ENCODE assay signal across 1 cellular context in the genomic region with DNA sequence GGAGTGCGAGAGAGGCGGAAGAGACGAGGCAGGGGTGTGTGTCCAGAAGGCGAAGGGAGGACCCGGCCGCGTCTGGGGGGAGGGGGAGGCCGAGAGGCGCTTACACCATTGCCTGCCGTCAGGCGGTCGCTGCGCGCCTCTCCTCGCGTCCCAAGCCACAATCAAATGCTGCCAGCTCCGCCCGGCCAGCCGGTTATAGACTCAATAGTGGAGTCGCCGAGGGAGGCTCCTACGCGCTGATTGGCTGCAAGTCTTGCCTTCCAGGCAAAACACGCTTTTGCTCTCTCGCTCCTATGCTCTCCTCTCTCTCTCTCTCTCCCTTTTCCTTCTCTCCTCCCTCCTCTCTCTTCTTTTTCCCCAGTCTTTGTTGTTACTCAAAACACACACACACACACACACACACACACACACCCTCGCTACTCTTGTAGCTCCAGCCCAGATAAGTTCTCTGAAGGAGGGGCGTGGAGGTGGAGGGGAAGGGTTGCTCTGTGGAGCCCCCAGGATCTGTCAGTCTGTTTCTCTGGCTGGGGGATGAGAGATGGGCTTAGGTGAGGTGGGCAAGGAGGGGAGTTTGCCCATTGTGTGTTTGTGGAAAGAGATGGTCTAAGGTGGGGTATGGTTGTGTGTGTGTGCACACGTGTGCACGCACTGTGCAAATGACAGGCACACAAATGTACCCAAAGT.
A peak's percentile ranks its signal among the peaks of the same experiment; 100 is the strongest.
TF ChIP-seq lines count a peak whose summit lies in the region.

A gene (minus strand): TSS at position 170 of the 684 bp plus-strand sequence. CDS start 226 bp downstream, outside the sequence.

TF ChIP-seq in H1, 55 proteins besides CTCF, POLR2A, EP300 and RAD21 (continued from another document):
- no peak for TF ChIP-seq SAP30 (IDR thresholded peaks at IDR 0.05; ENCODE audit: insufficient read depth, insufficient replicate concordance, low read length)
- no peak for TF ChIP-seq SRF (IDR thresholded peaks at IDR 0.05; ENCODE audit: low read depth, low read length)
- TF ChIP-seq JUND (IDR thresholded peaks at IDR 0.05; ENCODE audit: low read length): no peak
- no peak for TF ChIP-seq ASH2L (IDR thresholded peaks at IDR 0.05; ENCODE audit: low read length)
- TF ChIP-seq CBX5 (IDR thresholded peaks at IDR 0.05; ENCODE audit: low read depth, low read length): no peak
- no peak for TF ChIP-seq RXRA (IDR thresholded peaks at IDR 0.05; ENCODE audit: insufficient read depth, low read depth, low read length)
- TF ChIP-seq CTBP2 (IDR thresholded peaks at IDR 0.05; ENCODE audit: borderline replicate concordance, insufficient read depth, insufficient read length, low read length): peak; percentile 45
- 0 out of 2 replicates have a peak, but pooled peaks have one; percentile 29 for TF ChIP-seq POLR2AphosphoS5 (IDR thresholded peaks at IDR 0.05; ENCODE audit: low read depth, low read length)
- TF ChIP-seq TBP (IDR thresholded peaks at IDR 0.05; ENCODE audit: low read depth, low read length): peak; percentile 92
- no peak for TF ChIP-seq RFX5 (IDR thresholded peaks at IDR 0.05; ENCODE audit: borderline replicate concordance, low read depth, low read length)
- no peak for TF ChIP-seq PHF8 (conservative IDR thresholded peaks at IDR 0.05; ENCODE audit: low read depth, low read length)
- TF ChIP-seq TAF1 (IDR thresholded peaks at IDR 0.05; ENCODE audit: low read depth, low read length): peak; percentile 84
- TF ChIP-seq NANOG (IDR thresholded peaks at IDR 0.05; ENCODE audit: insufficient read depth, low read depth, low read length, poor library complexity, severe bottlenecking): no peak
- no peak for TF ChIP-seq SUZ12 (IDR thresholded peaks at IDR 0.05; ENCODE audit: low read length)
- no peak for TF ChIP-seq SIRT6 (IDR thresholded peaks at IDR 0.05; ENCODE audit: low read length)
- TF ChIP-seq, protein P1, sequence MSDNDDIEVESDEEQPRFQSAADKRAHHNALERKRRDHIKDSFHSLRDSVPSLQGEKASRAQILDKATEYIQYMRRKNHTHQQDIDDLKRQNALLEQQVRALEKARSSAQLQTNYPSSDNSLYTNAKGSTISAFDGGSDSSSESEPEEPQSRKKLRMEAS (IDR thresholded peaks at IDR 0.05): peak; percentile 29; the same call in 1 of the 2 replicates
- no peak for TF ChIP-seq KDM1A (IDR thresholded peaks at IDR 0.05; ENCODE audit: borderline replicate concordance, low read length)
- no peak for TF ChIP-seq EGR1 (IDR thresholded peaks at IDR 0.05; ENCODE audit: borderline replicate concordance, low read depth, low read length)
- TF ChIP-seq, protein P2, sequence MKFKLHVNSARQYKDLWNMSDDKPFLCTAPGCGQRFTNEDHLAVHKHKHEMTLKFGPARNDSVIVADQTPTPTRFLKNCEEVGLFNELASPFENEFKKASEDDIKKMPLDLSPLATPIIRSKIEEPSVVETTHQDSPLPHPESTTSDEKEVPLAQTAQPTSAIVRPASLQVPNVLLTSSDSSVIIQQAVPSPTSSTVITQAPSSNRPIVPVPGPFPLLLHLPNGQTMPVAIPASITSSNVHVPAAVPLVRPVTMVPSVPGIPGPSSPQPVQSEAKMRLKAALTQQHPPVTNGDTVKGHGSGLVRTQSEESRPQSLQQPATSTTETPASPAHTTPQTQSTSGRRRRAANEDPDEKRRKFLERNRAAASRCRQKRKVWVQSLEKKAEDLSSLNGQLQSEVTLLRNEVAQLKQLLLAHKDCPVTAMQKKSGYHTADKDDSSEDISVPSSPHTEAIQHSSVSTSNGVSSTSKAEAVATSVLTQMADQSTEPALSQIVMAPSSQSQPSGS (IDR thresholded peaks at IDR 0.05; ENCODE audit: low read length): no peak
- no peak for TF ChIP-seq SP2 (IDR thresholded peaks at IDR 0.05; ENCODE audit: low read length)
- TF ChIP-seq KDM5A (IDR thresholded peaks at IDR 0.05; ENCODE audit: low read length): no peak
- no peak for TF ChIP-seq CHD1 (IDR thresholded peaks at IDR 0.05; ENCODE audit: low read depth, low read length)
- TF ChIP-seq NRF1 (IDR thresholded peaks at IDR 0.05; ENCODE audit: low read depth, low read length): no peak
- TF ChIP-seq, protein P3, sequence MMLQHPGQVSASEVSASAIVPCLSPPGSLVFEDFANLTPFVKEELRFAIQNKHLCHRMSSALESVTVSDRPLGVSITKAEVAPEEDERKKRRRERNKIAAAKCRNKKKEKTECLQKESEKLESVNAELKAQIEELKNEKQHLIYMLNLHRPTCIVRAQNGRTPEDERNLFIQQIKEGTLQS (IDR thresholded peaks at IDR 0.05; ENCODE audit: insufficient read depth, low read depth, low read length): no peak
- no peak for TF ChIP-seq GTF2F1 (IDR thresholded peaks at IDR 0.05; ENCODE audit: borderline replicate concordance, low read depth, low read length)
- TF ChIP-seq, protein P4, sequence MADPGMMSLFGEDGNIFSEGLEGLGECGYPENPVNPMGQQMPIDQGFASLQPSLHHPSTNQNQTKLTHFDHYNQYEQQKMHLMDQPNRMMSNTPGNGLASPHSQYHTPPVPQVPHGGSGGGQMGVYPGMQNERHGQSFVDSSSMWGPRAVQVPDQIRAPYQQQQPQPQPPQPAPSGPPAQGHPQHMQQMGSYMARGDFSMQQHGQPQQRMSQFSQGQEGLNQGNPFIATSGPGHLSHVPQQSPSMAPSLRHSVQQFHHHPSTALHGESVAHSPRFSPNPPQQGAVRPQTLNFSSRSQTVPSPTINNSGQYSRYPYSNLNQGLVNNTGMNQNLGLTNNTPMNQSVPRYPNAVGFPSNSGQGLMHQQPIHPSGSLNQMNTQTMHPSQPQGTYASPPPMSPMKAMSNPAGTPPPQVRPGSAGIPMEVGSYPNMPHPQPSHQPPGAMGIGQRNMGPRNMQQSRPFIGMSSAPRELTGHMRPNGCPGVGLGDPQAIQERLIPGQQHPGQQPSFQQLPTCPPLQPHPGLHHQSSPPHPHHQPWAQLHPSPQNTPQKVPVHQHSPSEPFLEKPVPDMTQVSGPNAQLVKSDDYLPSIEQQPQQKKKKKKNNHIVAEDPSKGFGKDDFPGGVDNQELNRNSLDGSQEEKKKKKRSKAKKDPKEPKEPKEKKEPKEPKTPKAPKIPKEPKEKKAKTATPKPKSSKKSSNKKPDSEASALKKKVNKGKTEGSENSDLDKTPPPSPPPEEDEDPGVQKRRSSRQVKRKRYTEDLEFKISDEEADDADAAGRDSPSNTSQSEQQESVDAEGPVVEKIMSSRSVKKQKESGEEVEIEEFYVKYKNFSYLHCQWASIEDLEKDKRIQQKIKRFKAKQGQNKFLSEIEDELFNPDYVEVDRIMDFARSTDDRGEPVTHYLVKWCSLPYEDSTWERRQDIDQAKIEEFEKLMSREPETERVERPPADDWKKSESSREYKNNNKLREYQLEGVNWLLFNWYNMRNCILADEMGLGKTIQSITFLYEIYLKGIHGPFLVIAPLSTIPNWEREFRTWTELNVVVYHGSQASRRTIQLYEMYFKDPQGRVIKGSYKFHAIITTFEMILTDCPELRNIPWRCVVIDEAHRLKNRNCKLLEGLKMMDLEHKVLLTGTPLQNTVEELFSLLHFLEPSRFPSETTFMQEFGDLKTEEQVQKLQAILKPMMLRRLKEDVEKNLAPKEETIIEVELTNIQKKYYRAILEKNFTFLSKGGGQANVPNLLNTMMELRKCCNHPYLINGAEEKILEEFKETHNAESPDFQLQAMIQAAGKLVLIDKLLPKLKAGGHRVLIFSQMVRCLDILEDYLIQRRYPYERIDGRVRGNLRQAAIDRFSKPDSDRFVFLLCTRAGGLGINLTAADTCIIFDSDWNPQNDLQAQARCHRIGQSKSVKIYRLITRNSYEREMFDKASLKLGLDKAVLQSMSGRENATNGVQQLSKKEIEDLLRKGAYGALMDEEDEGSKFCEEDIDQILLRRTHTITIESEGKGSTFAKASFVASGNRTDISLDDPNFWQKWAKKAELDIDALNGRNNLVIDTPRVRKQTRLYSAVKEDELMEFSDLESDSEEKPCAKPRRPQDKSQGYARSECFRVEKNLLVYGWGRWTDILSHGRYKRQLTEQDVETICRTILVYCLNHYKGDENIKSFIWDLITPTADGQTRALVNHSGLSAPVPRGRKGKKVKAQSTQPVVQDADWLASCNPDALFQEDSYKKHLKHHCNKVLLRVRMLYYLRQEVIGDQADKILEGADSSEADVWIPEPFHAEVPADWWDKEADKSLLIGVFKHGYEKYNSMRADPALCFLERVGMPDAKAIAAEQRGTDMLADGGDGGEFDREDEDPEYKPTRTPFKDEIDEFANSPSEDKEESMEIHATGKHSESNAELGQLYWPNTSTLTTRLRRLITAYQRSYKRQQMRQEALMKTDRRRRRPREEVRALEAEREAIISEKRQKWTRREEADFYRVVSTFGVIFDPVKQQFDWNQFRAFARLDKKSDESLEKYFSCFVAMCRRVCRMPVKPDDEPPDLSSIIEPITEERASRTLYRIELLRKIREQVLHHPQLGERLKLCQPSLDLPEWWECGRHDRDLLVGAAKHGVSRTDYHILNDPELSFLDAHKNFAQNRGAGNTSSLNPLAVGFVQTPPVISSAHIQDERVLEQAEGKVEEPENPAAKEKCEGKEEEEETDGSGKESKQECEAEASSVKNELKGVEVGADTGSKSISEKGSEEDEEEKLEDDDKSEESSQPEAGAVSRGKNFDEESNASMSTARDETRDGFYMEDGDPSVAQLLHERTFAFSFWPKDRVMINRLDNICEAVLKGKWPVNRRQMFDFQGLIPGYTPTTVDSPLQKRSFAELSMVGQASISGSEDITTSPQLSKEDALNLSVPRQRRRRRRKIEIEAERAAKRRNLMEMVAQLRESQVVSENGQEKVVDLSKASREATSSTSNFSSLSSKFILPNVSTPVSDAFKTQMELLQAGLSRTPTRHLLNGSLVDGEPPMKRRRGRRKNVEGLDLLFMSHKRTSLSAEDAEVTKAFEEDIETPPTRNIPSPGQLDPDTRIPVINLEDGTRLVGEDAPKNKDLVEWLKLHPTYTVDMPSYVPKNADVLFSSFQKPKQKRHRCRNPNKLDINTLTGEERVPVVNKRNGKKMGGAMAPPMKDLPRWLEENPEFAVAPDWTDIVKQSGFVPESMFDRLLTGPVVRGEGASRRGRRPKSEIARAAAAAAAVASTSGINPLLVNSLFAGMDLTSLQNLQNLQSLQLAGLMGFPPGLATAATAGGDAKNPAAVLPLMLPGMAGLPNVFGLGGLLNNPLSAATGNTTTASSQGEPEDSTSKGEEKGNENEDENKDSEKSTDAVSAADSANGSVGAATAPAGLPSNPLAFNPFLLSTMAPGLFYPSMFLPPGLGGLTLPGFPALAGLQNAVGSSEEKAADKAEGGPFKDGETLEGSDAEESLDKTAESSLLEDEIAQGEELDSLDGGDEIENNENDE (IDR thresholded peaks at IDR 0.05; ENCODE audit: insufficient replicate concordance, low read length): no peak
- no peak for TF ChIP-seq HDAC2 (IDR thresholded peaks at IDR 0.05; ENCODE audit: borderline replicate concordance in 1 of 2, low read depth in 2 of 2, low read length in 2 of 2)
- TF ChIP-seq CREB1 (IDR thresholded peaks at IDR 0.05): no peak
- no peak for TF ChIP-seq KDM4A (IDR thresholded peaks at IDR 0.05; ENCODE audit: low read depth, low read length, severe bottlenecking)
- no peak for TF ChIP-seq FOSL1 (IDR thresholded peaks at IDR 0.05; ENCODE audit: insufficient read depth, low read depth, low read length)
- no peak for TF ChIP-seq SIX5 (IDR thresholded peaks at IDR 0.05; ENCODE audit: low read depth, low read length)
- TF ChIP-seq JUN (IDR thresholded peaks at IDR 0.05; ENCODE audit: low read depth, low read length): no peak
- TF ChIP-seq CBX8 (IDR thresholded peaks at IDR 0.05; ENCODE audit: borderline replicate concordance, low read depth, low read length): no peak
